Comparison of ENCODE assay signal across 20 cellular contexts in the genomic region with DNA sequence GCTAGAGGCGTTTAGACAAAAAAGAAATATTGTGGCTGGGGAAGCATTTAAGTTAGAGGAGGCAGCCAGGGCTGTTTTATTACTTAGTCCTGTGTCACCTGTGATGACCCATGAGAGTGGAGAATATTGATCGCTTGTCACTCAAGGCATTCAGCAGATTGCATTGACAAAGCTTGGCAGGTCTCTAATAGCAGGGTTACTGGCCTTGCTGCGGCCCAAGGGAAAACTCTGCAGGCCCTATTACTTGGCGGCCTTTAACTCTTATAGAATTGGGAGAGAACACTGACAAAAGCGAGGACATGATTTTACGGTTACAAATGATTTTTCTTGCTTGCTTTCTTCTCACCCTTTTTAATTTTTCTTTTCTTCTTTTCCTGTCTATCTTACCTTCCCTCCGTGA.
DNase-seq lines count a peak whose midpoint lies in the region; ATAC-seq and TF ChIP-seq lines count a peak whose summit lies in the region.
"Had no signal": no experiment of that assay in that cellular context is flagged by ENCODE, and none has a peak within 500 bp of the region (broad histone marks: within the 10 kb centered on the region; RNA-seq: fewer than 3 reads in every experiment).

No MANE protein-coding gene starts in this region.

- no peak for ATAC-seq in GM18502 (IDR thresholded peaks at IDR 0.05; ENCODE audit: poor library complexity, unreplicated experiment)
- ATAC-seq: activated CD4-positive, CD25-positive, alpha-beta regulatory T cell treated with anti-CD3 and anti-CD28 coated beads, Interleukin-2, amount 50 U/mL, for 24 hours; activated T-cell treated with anti-CD3 and anti-CD28 coated beads, Interleukin-2, amount 50 U/mL, for 72 hours; GM23338 had no signal

- H3K36me3 ChIP-seq in left ventricle myocardium inferior (no peaks in the 10 kb centered on the region), right atrium auricular region (no peaks in the 10 kb centered on the region), prostate gland (no peaks in the 10 kb centered on the region), spleen (no peaks in the 10 kb centered on the region)
- H3K36me3 ChIP-seq: tibial nerve had no signal

- H3K27ac Mint-ChIP-seq in chondrocyte (ENCODE audit: unreplicated experiment) = peak overlapping the region; percentile 86
- peak overlapping the region; percentile 97 for H3K27ac Mint-ChIP-seq in nephron progenitor cell
- H3K27ac Mint-ChIP-seq: activated naive CD8-positive, alpha-beta T cell treated with anti-CD3 and anti-CD28 coated beads for 36 hours; activated T-cell treated with anti-CD3 and anti-CD28 coated beads, Interleukin-2, amount 50 U/mL, for 72 hours; CD4-positive, alpha-beta T cell; dendritic cell treated with granulocyte-macrophage colony-stimulating factor and Interleukin-4, amounts not matched to agents 40 ng/mL and 50 ng/mL, for 4 days; GM23338 had no signal

- no peaks in the 10 kb centered on the region for H3K27me3 Mint-ChIP-seq in chondrocyte (ENCODE audit: low read depth)
- H3K27me3 Mint-ChIP-seq in nephron progenitor cell (ENCODE audit: low read depth, poor library complexity) = peaks cover 3% of the 10 kb centered on the region
- H3K27me3 Mint-ChIP-seq: activated naive CD8-positive, alpha-beta T cell treated with anti-CD3 and anti-CD28 coated beads for 36 hours; CD4-positive, alpha-beta T cell; dendritic cell treated with granulocyte-macrophage colony-stimulating factor and Interleukin-4, amounts not matched to agents 40 ng/mL and 50 ng/mL, for 4 days had no signal

- H3K4me3 Mint-ChIP-seq in chondrocyte (ENCODE audit: unreplicated experiment) (no peak overlapping the region), nephron progenitor cell (no peak overlapping the region)
- H3K4me3 Mint-ChIP-seq: activated naive CD8-positive, alpha-beta T cell treated with anti-CD3 and anti-CD28 coated beads for 36 hours; activated T-cell treated with anti-CD3 and anti-CD28 coated beads, Interleukin-2, amount 50 U/mL, for 72 hours; CD4-positive, alpha-beta T cell; dendritic cell treated with granulocyte-macrophage colony-stimulating factor and Interleukin-4, amounts not matched to agents 40 ng/mL and 50 ng/mL, for 4 days; GM23338 had no signal

- H3K36me3 Mint-ChIP-seq in chondrocyte (ENCODE audit: low read depth) (no peaks in the 10 kb centered on the region), nephron progenitor cell (ENCODE audit: low read depth) (no peaks in the 10 kb centered on the region)
- H3K36me3 Mint-ChIP-seq: activated naive CD8-positive, alpha-beta T cell treated with anti-CD3 and anti-CD28 coated beads for 36 hours had no signal

- DNase-seq in left ventricle myocardium inferior = no peak
- no peak for DNase-seq in right atrium auricular region (ENCODE audit: low spot score)
- no peak for DNase-seq in chondrocyte (ENCODE audit: low spot score)
- DNase-seq in nephron progenitor cell = no peak
- DNase-seq in ureter (ENCODE audit: low spot score) = no peak
- no peak for DNase-seq in prostate gland (ENCODE audit: low spot score)
- DNase-seq in spleen = no peak
- DNase-seq: activated naive CD8-positive, alpha-beta T cell treated with anti-CD3 and anti-CD28 coated beads for 36 hours; activated T-cell treated with anti-CD3 and anti-CD28 coated beads, Interleukin-2, amount 50 U/mL, for 72 hours; CD4-positive, alpha-beta T cell; PC-9; posterior cingulate gyrus; stimulated activated CD4-positive, alpha-beta T cell treated with anti-CD3 and anti-CD28 coated beads, Interleukin-15, amount 100 ng/mL, for 24 hours; stimulated activated naive CD4-positive, alpha-beta T cell had no signal

- H3K4me1 Mint-ChIP-seq in chondrocyte (ENCODE audit: low read depth) (peaks cover 22% of the 10 kb centered on the region), nephron progenitor cell (peaks cover 44% of the 10 kb centered on the region)
- H3K4me1 Mint-ChIP-seq: activated naive CD8-positive, alpha-beta T cell treated with anti-CD3 and anti-CD28 coated beads for 36 hours had no signal

- intact Hi-C loops in left ventricle myocardium inferior (cut with micrococcal nuclease) (no loop called here), prostate gland (cut with DNase I) (no loop called here), spleen (cut with DNase I; ENCODE audit: low total_unique reads) (no loop called here)

- TF ChIP-seq CTCF in left ventricle myocardium inferior (IDR thresholded peaks at IDR 0.05; ENCODE audit: borderline replicate concordance) (no peak), right atrium auricular region (IDR thresholded peaks at IDR 0.05) (no peak), chondrocyte (IDR thresholded peaks at IDR 0.05) (no peak), nephron progenitor cell (IDR thresholded peaks at IDR 0.05) (no peak), prostate gland (IDR thresholded peaks at IDR 0.05) (no peak), spleen (IDR thresholded peaks at IDR 0.05 in 8 of 11, conservative IDR thresholded peaks at IDR 0.05 in 3 of 11) (no peak)

- H3K9me3 Mint-ChIP-seq in chondrocyte (ENCODE audit: low read depth) = no peaks in the 10 kb centered on the region
- no peaks in the 10 kb centered on the region for H3K9me3 Mint-ChIP-seq in nephron progenitor cell
- H3K9me3 Mint-ChIP-seq: activated naive CD8-positive, alpha-beta T cell treated with anti-CD3 and anti-CD28 coated beads for 36 hours; activated T-cell treated with anti-CD3 and anti-CD28 coated beads, Interleukin-2, amount 50 U/mL, for 72 hours; CD4-positive, alpha-beta T cell; dendritic cell treated with granulocyte-macrophage colony-stimulating factor and Interleukin-4, amounts not matched to agents 40 ng/mL and 50 ng/mL, for 4 days; GM23338 had no signal

- WGBS in prostate gland = 89% methylated on average over 7 of the region's 7 CpGs
- WGBS in spleen, 5 donors = 81 to 94% (median 92%) methylated on average over 7 of the region's 7 CpGs

- no peak for TF ChIP-seq POLR2A in prostate gland (IDR thresholded peaks at IDR 0.05)
- no peak for TF ChIP-seq POLR2A in spleen (IDR thresholded peaks at IDR 0.05)

- H3K4me1 ChIP-seq in left ventricle myocardium inferior (peaks cover 14% of the 10 kb centered on the region), right atrium auricular region (peaks cover 0 to 10% of the 10 kb centered on the region in 2 donors), prostate gland (replicated peaks) (no peaks in the 10 kb centered on the region), spleen (peaks cover 0 to 5% (median 0%) of the 10 kb centered on the region in 6 donors)

- no peaks in the 10 kb centered on the region for H3K27me3 ChIP-seq in left ventricle myocardium inferior (ENCODE audit: low read depth)
- H3K27me3 ChIP-seq in right atrium auricular region = no peaks in the 10 kb centered on the region
- H3K27me3 ChIP-seq in prostate gland (replicated peaks; ENCODE audit: insufficient read depth) = no peaks in the 10 kb centered on the region
- H3K27me3 ChIP-seq in spleen (replicated peaks in 1 of 7) = no peaks in the 10 kb centered on the region
- H3K27me3 ChIP-seq: tibial nerve had no signal

- H3K9me3 ChIP-seq in left ventricle myocardium inferior (replicated peaks) (no peaks in the 10 kb centered on the region), right atrium auricular region (no peaks in the 10 kb centered on the region), prostate gland (no peaks in the 10 kb centered on the region), spleen (no peaks in the 10 kb centered on the region)
- H3K9me3 ChIP-seq: tibial nerve had no signal

- H3K4me3 ChIP-seq in left ventricle myocardium inferior (no peak overlapping the region), right atrium auricular region (no peak overlapping the region), prostate gland (no peak overlapping the region), spleen (no peak overlapping the region)
- H3K4me3 ChIP-seq: GM23338, PC-9, SK-N-MC, tibial nerve had no signal

- H3K27ac ChIP-seq in left ventricle myocardium inferior (replicated peaks) (peak overlapping the region; percentile 52), right atrium auricular region (peak overlapping the region in 1 of 2 donors; percentile 57), prostate gland (no peak overlapping the region), spleen (peak overlapping the region in 3 of 8 donors; percentile 7 to 45 (median 23))
- H3K27ac ChIP-seq: PC-9, SK-N-MC, tibial nerve had no signal
